8 cellular contexts compared by ENCODE assay signal in the genomic region with DNA sequence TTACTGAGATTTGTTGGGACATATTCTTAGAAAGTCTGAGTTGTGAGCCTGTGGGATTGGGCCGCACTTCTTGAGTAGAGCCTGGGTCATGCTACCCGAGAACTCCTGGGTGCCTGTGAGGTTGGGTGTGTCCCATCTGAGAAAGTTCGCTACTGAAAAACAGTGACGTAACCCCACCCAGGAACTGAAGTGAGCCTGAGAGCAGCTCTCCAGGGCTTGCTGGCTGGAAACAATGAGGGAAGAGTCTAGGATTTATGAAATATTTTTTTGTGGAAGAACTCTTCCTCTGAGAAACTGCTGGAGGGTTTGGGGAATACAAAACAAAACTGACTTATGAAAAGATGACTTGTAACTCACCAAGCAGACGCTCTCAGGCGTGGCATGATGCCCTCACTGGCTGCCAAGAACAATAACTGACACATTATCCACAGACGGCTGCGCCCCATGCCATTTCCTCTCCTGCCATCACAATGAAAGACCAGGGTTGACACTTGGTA.
DNase-seq lines count a peak whose midpoint lies in the region; ATAC-seq and TF ChIP-seq lines count a peak whose summit lies in the region.

No MANE protein-coding gene starts in this region.

- peak; percentile 73 to 86 (median 80) for DNase-seq in CD4-positive, alpha-beta memory T cell
- DNase-seq in activated naive CD4-positive, alpha-beta T cell treated with anti-CD3 and anti-CD28 coated beads for 36 hours, result peak; percentile 72
- DNase-seq in glomerular visceral epithelial cell (ENCODE audit: extremely low spot score), result peak; percentile 85
- DNase-seq in SIG-M5 treated with dmso at 0.1 percent for 504 hours (lab: John Stamatoyannopoulos, UW; ENCODE audit: unreplicated experiment), result no peak

- H3K27ac Mint-ChIP-seq in CD4-positive, alpha-beta memory T cell, result peak overlapping the region; percentile 94 to 98 (median 97)
- H3K27ac Mint-ChIP-seq in activated naive CD4-positive, alpha-beta T cell treated with anti-CD3 and anti-CD28 coated beads for 36 hours, result peak overlapping the region; percentile 89

- POLR2A ChIA-PET in CD4-positive, alpha-beta memory T cell (lab: Charles Lee; ENCODE audit: partially characterized antibody), result interaction anchor here (0.9 to 15.6 kb wide), 9 partner anchors 14 to 96 kb away, joined by 3 to 405 read pairs (median 6); partner anchors contain the start of gene RASSF3

- peak overlapping the region; percentile 10; the same call in 1 of the 2 replicates for H3K4me2 ChIP-seq in OCI-LY3 (ENCODE audit: low read length)

- H4K20me1 ChIP-seq in OCI-LY3 (ENCODE audit: insufficient read depth, low read length), result peaks cover 97% of the 10 kb centered on the region

- peak; percentile 47 for ATAC-seq in HG02852 (IDR thresholded peaks at IDR 0.05; ENCODE audit: unreplicated experiment)
- no peak for ATAC-seq in GM21737 (IDR thresholded peaks at IDR 0.05; ENCODE audit: unreplicated experiment)

- intact Hi-C loops in CD4-positive, alpha-beta memory T cell (cut with micrococcal nuclease), result loop anchor here (1.0 to 2.0 kb wide), 2 partner anchors 10 to 15 kb away; no protein-coding TSS in a partner anchor
- intact Hi-C loops in activated naive CD4-positive, alpha-beta T cell treated with anti-CD3 and anti-CD28 coated beads for 36 hours (cut with micrococcal nuclease), result loop anchor here (1.0 to 2.0 kb wide), 2 partner anchors 15 to 54 kb away; no protein-coding TSS in a partner anchor

- H3K9ac ChIP-seq in OCI-LY3 (ENCODE audit: low read length) (no peak overlapping the region), skeletal muscle tissue (ENCODE audit: low read depth in 1 of 3, low read length in 3 of 3) (peak overlapping the region in 1 of 3 donors; percentile 52)

- CTCF ChIA-PET in CD4-positive, alpha-beta memory T cell (lab: Charles Lee; ENCODE audit: partially characterized antibody), result interaction anchor here (0.8 to 9.7 kb wide), 12 partner anchors 10 to 134 kb away, joined by 3 to 85 read pairs (median 11); no protein-coding TSS in a partner anchor
- CTCF ChIA-PET in activated naive CD4-positive, alpha-beta T cell treated with anti-CD3 and anti-CD28 coated beads for 36 hours (lab: Charles Lee), result interaction anchor here (0.6 to 3.2 kb wide), 8 partner anchors 9 to 135 kb away, joined by 3 to 13 read pairs (median 6); partner anchors contain the start of gene RASSF3

- peaks cover 98% of the 10 kb centered on the region for H3K79me2 ChIP-seq in OCI-LY3 (ENCODE audit: low read length)

- peaks cover 10 to 43% of the 10 kb centered on the region in 2 donors for H3K36me3 Mint-ChIP-seq in CD4-positive, alpha-beta memory T cell
- peaks cover 5% of the 10 kb centered on the region for H3K36me3 Mint-ChIP-seq in activated naive CD4-positive, alpha-beta T cell treated with anti-CD3 and anti-CD28 coated beads for 36 hours (ENCODE audit: low read depth)

- TF ChIP-seq CTCF in OCI-LY3 (IDR thresholded peaks at IDR 0.05; ENCODE audit: low read depth, low read length), result no peak

- peaks cover 67 to 100% (median 86%) of the 10 kb centered on the region in 4 donors for H3K4me1 Mint-ChIP-seq in CD4-positive, alpha-beta memory T cell
- H3K4me1 Mint-ChIP-seq in activated naive CD4-positive, alpha-beta T cell treated with anti-CD3 and anti-CD28 coated beads for 36 hours (ENCODE audit: low read depth), result peaks cover 95% of the 10 kb centered on the region

- peak overlapping the region in 1 of 2 donors; percentile 36 for H3K4me3 ChIP-seq in CD4-positive, alpha-beta memory T cell (ENCODE audit: low read length in 2 of 2)
- H3K4me3 ChIP-seq in OCI-LY3 (ENCODE audit: low read length), result no peak overlapping the region
- peak overlapping the region; percentile 7 to 49 (median 11) for H3K4me3 ChIP-seq in skeletal muscle tissue (ENCODE audit: low read length in 3 of 3)

- H3K9me3 Mint-ChIP-seq in CD4-positive, alpha-beta memory T cell, result peaks cover 0 to 5% (median 0%) of the 10 kb centered on the region in 8 donors
- H3K9me3 Mint-ChIP-seq in activated naive CD4-positive, alpha-beta T cell treated with anti-CD3 and anti-CD28 coated beads for 36 hours, result peaks cover 2% of the 10 kb centered on the region

- no peak overlapping the region for H2AFZ ChIP-seq in OCI-LY3 (ENCODE audit: low read depth, low read length)

- no peaks in the 10 kb centered on the region for H3K27me3 ChIP-seq in CD4-positive, alpha-beta memory T cell (ENCODE audit: insufficient read depth, low read length)
- H3K27me3 ChIP-seq in OCI-LY3 (ENCODE audit: low read depth, low read length) (no peaks in the 10 kb centered on the region), skeletal muscle tissue (ENCODE audit: control insufficient read depth in 3 of 3, insufficient read depth in 3 of 3, low read length in 3 of 3) (no peaks in the 10 kb centered on the region)

- H3K27ac ChIP-seq in CD4-positive, alpha-beta memory T cell (ENCODE audit: low read depth, low read length), result peak overlapping the region; percentile 75
- H3K27ac ChIP-seq in OCI-LY3 (ENCODE audit: low read length) (no peak overlapping the region), skeletal muscle tissue (ENCODE audit: low read depth, low read length) (peak overlapping the region; percentile 28)

- H3K27me3 Mint-ChIP-seq in CD4-positive, alpha-beta memory T cell, result no peaks in the 10 kb centered on the region
- H3K27me3 Mint-ChIP-seq in activated naive CD4-positive, alpha-beta T cell treated with anti-CD3 and anti-CD28 coated beads for 36 hours (ENCODE audit: low read depth), result no peaks in the 10 kb centered on the region

- peak overlapping the region; percentile 76 to 85 (median 79) for H3K4me3 Mint-ChIP-seq in CD4-positive, alpha-beta memory T cell
- peak overlapping the region; percentile 53 for H3K4me3 Mint-ChIP-seq in activated naive CD4-positive, alpha-beta T cell treated with anti-CD3 and anti-CD28 coated beads for 36 hours

- H3K4me1 ChIP-seq in CD4-positive, alpha-beta memory T cell (ENCODE audit: insufficient read depth, low read length), result peaks cover 99% of the 10 kb centered on the region
- H3K4me1 ChIP-seq in OCI-LY3 (ENCODE audit: low read length), result peaks cover 41% of the 10 kb centered on the region
- H3K4me1 ChIP-seq in skeletal muscle tissue (ENCODE audit: control insufficient read depth in 3 of 3, insufficient read depth in 3 of 3, low read length in 3 of 3), result peaks cover 11 to 24% (median 18%) of the 10 kb centered on the region in 3 donors

- no peaks in the 10 kb centered on the region for H3K9me3 ChIP-seq in CD4-positive, alpha-beta memory T cell (ENCODE audit: control insufficient read depth in 1 of 2, low read length in 2 of 2)
- H3K9me3 ChIP-seq in OCI-LY3 (ENCODE audit: insufficient read depth, low read length), result no peaks in the 10 kb centered on the region
- no peaks in the 10 kb centered on the region for H3K9me3 ChIP-seq in skeletal muscle tissue (ENCODE audit: control insufficient read depth in 3 of 3, low read length in 3 of 3)

- H3K36me3 ChIP-seq in CD4-positive, alpha-beta memory T cell (ENCODE audit: insufficient read depth, low read length), result no peaks in the 10 kb centered on the region
- H3K36me3 ChIP-seq in OCI-LY3 (replicated peaks; ENCODE audit: low read depth, low read length), result peaks cover 1% of the 10 kb centered on the region
- no peaks in the 10 kb centered on the region for H3K36me3 ChIP-seq in skeletal muscle tissue (ENCODE audit: control insufficient read depth in 3 of 3, insufficient read depth in 3 of 3, low read length in 3 of 3)
